10 cellular contexts compared by ENCODE assay signal in genomic region chr17:50225693-50226092, GRCh38. TPM values are rescaled to one million over a fixed set of nuclear protein-coding genes. Genes with fewer than 3 reads are reported as not detected.
"Had no signal": no experiment of that assay in that cellular context is flagged by ENCODE, and none has a peak within 500 bp of the region (broad histone marks: within the 10 kb centered on the region; RNA-seq: fewer than 3 reads in every experiment).

No MANE protein-coding gene starts in this region.

- ATAC-seq: HCT116 had no signal

- H3K4me2 ChIP-seq: KMS-11 had no signal

- H3K36me3 ChIP-seq: HAP-1 had no signal

- DNase-seq: GM23248, GOT3, H7, IMR-90, KBM-7 had no signal

- FAIRE-seq: HTR-8/SVneo had no signal

- H3K4me1 ChIP-seq: HAP-1 had no signal

- H3K27ac ChIP-seq: GM23248, KMS-11 had no signal

- H2AFZ ChIP-seq: GM23248 had no signal

- H3K4me3 ChIP-seq: GM23248, HAP-1 had no signal

- H3K9ac ChIP-seq: GM23248, KMS-11 had no signal

RNA-seq across cellular contexts. Expression of gene TMEM92, which starts 48.6 kb away (rescaled TPM):
- polyA plus RNA-seq: GM23248 had no signal

RNA-seq across cellular contexts. Expression of gene SGCA, which starts 59.9 kb away (rescaled TPM):
- total RNA-seq: GM23248, HT-29, IMR-90 had no signal
